18 cellular contexts compared by ENCODE assay signal in the genomic region with DNA sequence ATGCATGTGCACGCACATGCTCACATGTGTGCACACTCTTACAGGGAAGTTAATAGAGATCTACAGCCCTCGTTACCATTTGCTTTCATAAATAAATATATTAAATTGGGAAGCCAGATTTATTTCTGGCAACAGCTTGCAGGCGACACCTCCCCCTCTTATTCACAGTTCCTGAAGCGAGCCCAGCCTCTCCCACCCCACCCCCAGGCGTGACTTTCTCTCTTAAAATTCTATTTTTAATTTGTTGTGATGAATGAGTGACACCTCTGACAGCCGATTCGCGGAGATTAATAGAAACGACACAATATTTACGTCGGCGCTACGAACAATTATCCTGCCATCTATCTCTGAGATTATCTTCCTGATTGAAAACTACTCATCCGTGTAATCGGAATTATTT.
DNase-seq lines count a peak whose midpoint lies in the region; ATAC-seq, FAIRE-seq and TF ChIP-seq lines count a peak whose summit lies in the region.
"Had no signal": no experiment of that assay in that cellular context is flagged by ENCODE, and none has a peak within 500 bp of the region (broad histone marks: within the 10 kb centered on the region; RNA-seq: fewer than 3 reads in every experiment).

No MANE protein-coding gene starts in this region.

- no peaks in the 10 kb centered on the region for H3K36me3 Mint-ChIP-seq in endodermal cell (ENCODE audit: low read depth)

- no peak for TF ChIP-seq CTCF in D721Med (IDR thresholded peaks at IDR 0.05; ENCODE audit: insufficient read depth, missing control alignments)
- no peak for TF ChIP-seq CTCF in endodermal cell (conservative IDR thresholded peaks at IDR 0.05)
- TF ChIP-seq CTCF in sigmoid colon (IDR thresholded peaks at IDR 0.05) = no peak
- TF ChIP-seq CTCF in body of pancreas (IDR thresholded peaks at IDR 0.05) = no peak

- H3K27ac Mint-ChIP-seq in endodermal cell = no peak overlapping the region
- H3K27ac Mint-ChIP-seq: CD4-positive, alpha-beta T cell; H9 had no signal

- intact Hi-C loops in sigmoid colon (cut with DNase I) (no loop called here), body of pancreas (cut with DNase I) (no loop called here)

- FAIRE-seq in D721Med (lab: Jason Lieb, UNC) = no peak
- FAIRE-seq: A549 had no signal

- WGBS in endodermal cell (ENCODE audit: insufficient coverage in 1 of 2, insufficient read length in 1 of 2), 2 experiments = 95 to 97% methylated on average over 8 to 12 of the region's 15 CpGs
- 80 to 82% methylated on average over 15 of the region's 15 CpGs for WGBS in sigmoid colon, 2 donors
- 75 to 77% methylated on average over 15 of the region's 15 CpGs for WGBS in body of pancreas, 2 donors

- H3K27ac ChIP-seq in endodermal cell (ENCODE audit: low read depth, low read length) = no peak overlapping the region
- H3K27ac ChIP-seq in sigmoid colon = no peak overlapping the region
- no peak overlapping the region for H3K27ac ChIP-seq in body of pancreas
- H3K27ac ChIP-seq: 22Rv1, A549, C4-2B had no signal

- no peak for ATAC-seq in body of pancreas
- ATAC-seq: A549 had no signal

- H3K4me1 ChIP-seq in endodermal cell (ENCODE audit: control insufficient read depth, insufficient read depth, low read length) = no peaks in the 10 kb centered on the region
- H3K4me1 ChIP-seq in sigmoid colon = peaks cover 0 to 12% (median 0%) of the 10 kb centered on the region in 4 donors
- H3K4me1 ChIP-seq in body of pancreas = peaks cover 15% of the 10 kb centered on the region
- H3K4me1 ChIP-seq: A549, Caco-2 had no signal

- DNase-seq in NCI-H748 (lab: John Stamatoyannopoulos, UW; ENCODE audit: unreplicated experiment) (peak; percentile 32), NCI-H748 treated with DMSO at 0.1 percent for 48 hours (lab: John Stamatoyannopoulos, UW) (no peak), D721Med (ENCODE audit: insufficient read length, low spot score) (peak; percentile 34), endodermal cell (peak; percentile 13), sigmoid colon (peak; percentile 11), body of pancreas (no peak), activated gamma-delta T cell treated with Interleukin-2 at 50 U/mL for 16 hours (no peak)
- DNase-seq: AML-193; Caco-2; CD4-positive, alpha-beta T cell; DMS79 treated with DMSO at 0.1 percent for 48 hours; GF-D8; GOT3; IMR-90 had no signal

- H3K9me3 Mint-ChIP-seq in endodermal cell = no peaks in the 10 kb centered on the region
- H3K9me3 Mint-ChIP-seq: CD4-positive, alpha-beta T cell; H9 had no signal

- no peak for TF ChIP-seq EP300 in sigmoid colon (IDR thresholded peaks at IDR 0.05)

- H3K36me3 ChIP-seq in endodermal cell (ENCODE audit: control insufficient read depth, insufficient read depth, low read length) = no peaks in the 10 kb centered on the region
- H3K36me3 ChIP-seq in sigmoid colon = no peaks in the 10 kb centered on the region
- H3K36me3 ChIP-seq in body of pancreas (replicated peaks in 1 of 2; ENCODE audit: insufficient read depth in 1 of 2, low read depth in 2 of 2) = no peaks in the 10 kb centered on the region

- no peaks in the 10 kb centered on the region for H3K9me3 ChIP-seq in endodermal cell (ENCODE audit: control insufficient read depth, low read length)
- no peaks in the 10 kb centered on the region for H3K9me3 ChIP-seq in sigmoid colon
- H3K9me3 ChIP-seq in body of pancreas = no peaks in the 10 kb centered on the region
- H3K9me3 ChIP-seq: A549, Caco-2 had no signal

- H3K4me1 Mint-ChIP-seq in endodermal cell = peaks cover 2% of the 10 kb centered on the region

- no peak overlapping the region for H3K9ac ChIP-seq in endodermal cell (ENCODE audit: extremely low read depth, low read length, poor library complexity, severe bottlenecking)

- peaks cover 32% of the 10 kb centered on the region for H3K27me3 Mint-ChIP-seq in endodermal cell (ENCODE audit: insufficient read depth)

- no peaks in the 10 kb centered on the region for H3K27me3 ChIP-seq in endodermal cell (ENCODE audit: control insufficient read depth, insufficient read depth, low read length, poor library complexity, severe bottlenecking)
- no peaks in the 10 kb centered on the region for H3K27me3 ChIP-seq in sigmoid colon
- H3K27me3 ChIP-seq in body of pancreas = no peaks in the 10 kb centered on the region

- H3K4me3 ChIP-seq in endodermal cell (ENCODE audit: low read length) = no peak overlapping the region
- no peak overlapping the region for H3K4me3 ChIP-seq in sigmoid colon
- no peak overlapping the region for H3K4me3 ChIP-seq in body of pancreas
- H3K4me3 ChIP-seq: A549 had no signal

- no peak for TF ChIP-seq POLR2A in sigmoid colon (IDR thresholded peaks at IDR 0.05)
- TF ChIP-seq POLR2A in body of pancreas (IDR thresholded peaks at IDR 0.05) = no peak

- no peak overlapping the region for H3K4me3 Mint-ChIP-seq in endodermal cell
- H3K4me3 Mint-ChIP-seq: CD4-positive, alpha-beta T cell; H9 had no signal

Comparison
In these comparisons a context has a peak if more than half of its experiments do, and no peak if none do; other contexts are left out.
1. DNase-seq: peak in NCI-H748 (single experiment), D721Med (single experiment), endodermal cell (single experiment) and sigmoid colon (single experiment); none in NCI-H748 treated with DMSO at 0.1 percent for 48 hours (single experiment), body of pancreas (0 of 4) and activated gamma-delta T cell treated with Interleukin-2 at 50 U/mL for 16 hours (single experiment).